22 cellular contexts compared by ENCODE assay signal in the genomic region with DNA sequence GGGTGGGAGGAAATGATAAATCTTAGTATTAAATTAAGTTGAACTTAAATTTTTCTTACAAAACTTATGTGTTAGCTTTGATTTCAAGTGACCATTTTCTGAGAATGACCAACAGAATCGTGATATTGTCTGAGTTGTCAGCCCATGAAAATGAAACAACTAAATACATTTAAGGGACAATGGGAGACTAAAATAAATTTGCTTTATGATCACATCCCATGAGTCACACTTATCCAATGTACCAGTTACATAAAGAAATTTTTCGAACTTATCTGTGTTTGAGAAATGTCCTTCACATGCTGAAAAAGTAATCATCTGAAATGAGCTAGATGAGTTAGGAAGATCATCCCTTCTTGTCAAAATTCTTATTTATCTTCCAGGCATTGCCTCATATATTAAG.
"Had no signal": no experiment of that assay in that cellular context is flagged by ENCODE, and none has a peak within 500 bp of the region (broad histone marks: within the 10 kb centered on the region; RNA-seq: fewer than 3 reads in every experiment).

No MANE protein-coding gene starts in this region.

- DNase-seq: colonic mucosa; cortex of kidney; effector CD8-positive, alpha-beta T cell; effector memory CD8-positive, alpha-beta T cell; endodermal cell; erythroblast; esophagus squamous epithelium; foreskin fibroblast; foreskin melanocyte; heart left ventricle; hypothalamus; immature natural killer cell; left cardiac atrium; left lung; left ventricle myocardium superior; lower lobe of right lung; mesenchymal stem cell; naive thymus-derived CD4-positive, alpha-beta T cell had no signal

- H3K79me2 ChIP-seq: hepatocyte had no signal

- H3K27ac ChIP-seq: colonic mucosa, epithelial cell of prostate, esophagus squamous epithelium, gastroesophageal sphincter, heart left ventricle, hepatocyte, left lung, lower lobe of right lung had no signal

- H3K4me3 ChIP-seq: colonic mucosa, esophagus squamous epithelium, gastroesophageal sphincter, heart left ventricle, hepatocyte, left lung, lower lobe of right lung had no signal

- H3K4me2 ChIP-seq: hepatocyte had no signal

- H3K36me3 ChIP-seq: colonic mucosa, esophagus squamous epithelium, gastroesophageal sphincter, heart left ventricle, left lung, lower lobe of right lung had no signal

- H3K9me3 ChIP-seq: colonic mucosa, esophagus squamous epithelium, gastroesophageal sphincter, heart left ventricle, left lung, lower lobe of right lung had no signal

- H2AFZ ChIP-seq: hepatocyte had no signal

- ATAC-seq: effector memory CD8-positive, alpha-beta T cell; esophagus mucosa; gastroesophageal sphincter; heart left ventricle; left cardiac atrium; left lung; left ventricle myocardium superior; lower lobe of right lung; naive thymus-derived CD4-positive, alpha-beta T cell had no signal

- H3K4me1 ChIP-seq: colonic mucosa, esophagus squamous epithelium, gastroesophageal sphincter, heart left ventricle, left lung, lower lobe of right lung had no signal
